8 cellular contexts compared by ENCODE assay signal in the genomic region with DNA sequence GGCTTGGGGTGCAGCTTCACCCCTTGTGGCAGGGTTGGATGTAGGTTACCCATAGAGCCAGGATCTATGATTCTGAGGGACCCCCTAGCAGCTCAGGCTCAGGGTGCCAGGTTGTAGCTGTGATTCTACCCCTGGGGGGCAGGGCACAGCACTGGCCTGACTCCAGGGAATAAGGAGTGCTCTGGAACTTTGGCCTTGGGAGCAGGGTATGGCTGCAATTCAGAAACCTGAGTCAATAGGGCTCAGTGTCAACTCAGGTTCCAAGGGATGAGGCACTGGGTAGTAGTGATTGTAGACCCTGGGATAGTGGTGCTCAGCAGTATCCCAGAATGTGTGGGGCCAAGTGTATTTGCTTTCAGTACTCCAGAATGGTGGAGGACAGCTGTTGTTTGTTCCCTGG. TPM values are rescaled to one million over a fixed set of nuclear protein-coding genes. Genes with fewer than 3 reads are reported as not detected.
"Had no signal": no experiment of that assay in that cellular context is flagged by ENCODE, and none has a peak within 500 bp of the region (broad histone marks: within the 10 kb centered on the region; RNA-seq: fewer than 3 reads in every experiment).

No MANE protein-coding gene starts in this region.

- H3K4me3 ChIP-seq: GM23338 had no signal

- H3K36me3 Mint-ChIP-seq: IgD-negative memory B cell had no signal

- H3K4me1 Mint-ChIP-seq: IgD-negative memory B cell had no signal

- FAIRE-seq: H1, H54, HTR-8/SVneo had no signal

- H3K27ac Mint-ChIP-seq: GM23338, H9, IgD-negative memory B cell had no signal

- H3K4me2 ChIP-seq: GM23338 had no signal

- ATAC-seq: GM23338 had no signal

- H2AFZ ChIP-seq: GM23338 had no signal

- H3K4me3 Mint-ChIP-seq: GM23338, H9, IgD-negative memory B cell had no signal

- DNase-seq: H9, HCEC 1CT had no signal

RNA-seq across cellular contexts. Expression of a gene that starts 8.6 kb away (rescaled TPM):
- total RNA-seq: GM23338, H1, H9, HT-29 had no signal
